In the genomic region with DNA sequence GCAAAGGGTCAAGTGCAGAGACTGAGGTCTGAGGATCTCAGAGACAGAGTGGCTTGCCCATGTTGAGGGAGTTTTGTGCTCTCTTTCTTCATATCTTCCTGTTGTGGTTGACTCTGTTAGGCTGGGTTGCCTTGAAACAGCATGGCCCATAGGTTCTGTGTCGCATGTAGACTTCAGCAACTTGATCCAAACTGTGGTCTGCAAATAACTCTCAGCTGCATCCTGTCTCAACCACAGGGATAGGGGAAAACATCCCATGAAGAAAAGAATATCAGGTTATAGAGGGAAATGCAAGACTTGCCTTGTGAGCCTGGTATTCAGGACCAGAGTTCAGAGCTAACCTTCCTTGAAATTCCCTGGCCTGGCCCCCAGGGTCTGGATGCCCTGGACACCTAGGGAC, we compare ENCODE assay signal across 25 cellular contexts.
DNase-seq lines count a peak whose midpoint lies in the region; ATAC-seq and TF ChIP-seq lines count a peak whose summit lies in the region.
"Had no signal": no experiment of that assay in that cellular context is flagged by ENCODE, and none has a peak within 500 bp of the region (broad histone marks: within the 10 kb centered on the region; RNA-seq: fewer than 3 reads in every experiment).

No MANE protein-coding gene starts in this region.

- CTCF ChIA-PET in Calu3 (lab: Charles Lee), result no interaction called here

- no peaks in the 10 kb centered on the region for H3K9me3 Mint-ChIP-seq in activated naive CD8-positive, alpha-beta T cell treated with anti-CD3 and anti-CD28 coated beads, Interleukin-2, amount 10 ng/mL, durations not matched to agents 7 days and 5 days
- H3K9me3 Mint-ChIP-seq in activated naive CD8-positive, alpha-beta T cell treated with anti-CD3 and anti-CD28 coated beads, Interleukin-2, amount 50 U/mL, for 24 hours, result no peaks in the 10 kb centered on the region
- no peaks in the 10 kb centered on the region for H3K9me3 Mint-ChIP-seq in stimulated activated effector memory CD8-positive, alpha-beta T cell treated with anti-CD3 and anti-CD28 coated beads, Interleukin-12 subunit alpha, Interleukin-12 subunit beta, amount 100 ng/mL, for 72 hours
- H3K9me3 Mint-ChIP-seq in Calu3 (ENCODE audit: low read depth, unreplicated experiment), result no peaks in the 10 kb centered on the region
- H3K9me3 Mint-ChIP-seq in HFFc6, result no peaks in the 10 kb centered on the region
- H3K9me3 Mint-ChIP-seq: central memory CD8-positive, alpha-beta T cell; stimulated activated naive B cell treated with anti-CD40 and anti-IgM and Interleukin-4, amounts not matched to agents 10 μg/mL and 1 μg/mL and 100 μg/mL, for 72 hours had no signal

- intact Hi-C loops in Calu3 (cut with micrococcal nuclease; ENCODE audit: unreplicated experiment), result no loop called here

- H3K27ac Mint-ChIP-seq in activated naive CD8-positive, alpha-beta T cell treated with anti-CD3 and anti-CD28 coated beads, Interleukin-2, amount 10 ng/mL, durations not matched to agents 7 days and 5 days, result peak overlapping the region; percentile 27
- no peak overlapping the region for H3K27ac Mint-ChIP-seq in activated naive CD8-positive, alpha-beta T cell treated with anti-CD3 and anti-CD28 coated beads, Interleukin-2, amount 50 U/mL, for 24 hours
- peak overlapping the region; percentile 63 for H3K27ac Mint-ChIP-seq in stimulated activated effector memory CD8-positive, alpha-beta T cell treated with anti-CD3 and anti-CD28 coated beads, Interleukin-12 subunit alpha, Interleukin-12 subunit beta, amount 100 ng/mL, for 72 hours
- no peak overlapping the region for H3K27ac Mint-ChIP-seq in Calu3 (ENCODE audit: unreplicated experiment)
- H3K27ac Mint-ChIP-seq in HFFc6, result no peak overlapping the region
- H3K27ac Mint-ChIP-seq: activated CD4-positive, alpha-beta T cell treated with anti-CD3 and anti-CD28 coated beads for 36 hours; stimulated activated naive B cell treated with anti-CD40 and anti-IgM and Interleukin-4, amounts not matched to agents 10 μg/mL and 1 μg/mL and 100 μg/mL, for 72 hours had no signal

- H3K9me3 ChIP-seq in Loucy (ENCODE audit: insufficient read depth, low read depth, low read length), result no peaks in the 10 kb centered on the region
- H3K9me3 ChIP-seq: Caco-2, gastroesophageal sphincter, prostate gland, suprapubic skin had no signal

- H3K36me3 Mint-ChIP-seq in activated naive CD8-positive, alpha-beta T cell treated with anti-CD3 and anti-CD28 coated beads, Interleukin-2, amount 10 ng/mL, durations not matched to agents 7 days and 5 days, result peaks cover 37% of the 10 kb centered on the region
- peaks cover 25% of the 10 kb centered on the region for H3K36me3 Mint-ChIP-seq in activated naive CD8-positive, alpha-beta T cell treated with anti-CD3 and anti-CD28 coated beads, Interleukin-2, amount 50 U/mL, for 24 hours (ENCODE audit: low read depth)
- H3K36me3 Mint-ChIP-seq in stimulated activated effector memory CD8-positive, alpha-beta T cell treated with anti-CD3 and anti-CD28 coated beads, Interleukin-12 subunit alpha, Interleukin-12 subunit beta, amount 100 ng/mL, for 72 hours, result peaks cover 98% of the 10 kb centered on the region
- H3K36me3 Mint-ChIP-seq in Calu3 (ENCODE audit: insufficient read depth, unreplicated experiment) (no peaks in the 10 kb centered on the region), HFFc6 (ENCODE audit: low read depth) (peaks cover 38% of the 10 kb centered on the region)

- no peaks in the 10 kb centered on the region for H3K27me3 ChIP-seq in Loucy (ENCODE audit: insufficient read depth, low read length, poor library complexity, severe bottlenecking)
- H3K27me3 ChIP-seq: gastroesophageal sphincter, hepatocyte, suprapubic skin had no signal

- H3K4me2 ChIP-seq in Loucy (ENCODE audit: low read depth, low read length, poor library complexity, severe bottlenecking), result peak overlapping the region; percentile 25
- H3K4me2 ChIP-seq: hepatocyte had no signal

- no TSS peak for BruUV-seq in Calu3 (replicated peaks; lab: Mats Ljungman, UMichigan)

- no peak for TF ChIP-seq CTCF in Loucy (conservative IDR thresholded peaks at IDR 0.05; ENCODE audit: low read length)
- TF ChIP-seq CTCF in choroid plexus epithelial cell (conservative IDR thresholded peaks at IDR 0.05; ENCODE audit: low read depth, low read length), result no peak
- no peak for TF ChIP-seq CTCF in Calu3 (IDR thresholded peaks at IDR 0.05; ENCODE audit: unreplicated experiment)
- TF ChIP-seq CTCF in HFFc6 (IDR thresholded peaks at IDR 0.05), result no peak

- no peak overlapping the region for H2AFZ ChIP-seq in Loucy (ENCODE audit: low read length)
- H2AFZ ChIP-seq: hepatocyte had no signal

- POLR2A ChIA-PET in activated naive CD8-positive, alpha-beta T cell treated with anti-CD3 and anti-CD28 coated beads, Interleukin-2, amount 10 ng/mL, durations not matched to agents 7 days and 5 days (lab: Charles Lee), result no interaction called here

- no peak overlapping the region for H3K4me3 Mint-ChIP-seq in activated naive CD8-positive, alpha-beta T cell treated with anti-CD3 and anti-CD28 coated beads, Interleukin-2, amount 10 ng/mL, durations not matched to agents 7 days and 5 days
- no peak overlapping the region for H3K4me3 Mint-ChIP-seq in activated naive CD8-positive, alpha-beta T cell treated with anti-CD3 and anti-CD28 coated beads, Interleukin-2, amount 50 U/mL, for 24 hours
- no peak overlapping the region for H3K4me3 Mint-ChIP-seq in stimulated activated effector memory CD8-positive, alpha-beta T cell treated with anti-CD3 and anti-CD28 coated beads, Interleukin-12 subunit alpha, Interleukin-12 subunit beta, amount 100 ng/mL, for 72 hours
- H3K4me3 Mint-ChIP-seq in Calu3 (ENCODE audit: low read depth, unreplicated experiment), result no peak overlapping the region
- H3K4me3 Mint-ChIP-seq in HFFc6, result no peak overlapping the region
- H3K4me3 Mint-ChIP-seq: activated CD4-positive, alpha-beta T cell treated with anti-CD3 and anti-CD28 coated beads for 36 hours; central memory CD8-positive, alpha-beta T cell; stimulated activated naive B cell treated with anti-CD40 and anti-IgM and Interleukin-4, amounts not matched to agents 10 μg/mL and 1 μg/mL and 100 μg/mL, for 72 hours had no signal

- no peak for DNase-seq in activated naive CD8-positive, alpha-beta T cell treated with anti-CD3 and anti-CD28 coated beads, Interleukin-2, amount 10 ng/mL, durations not matched to agents 7 days and 5 days
- DNase-seq in activated naive CD8-positive, alpha-beta T cell treated with anti-CD3 and anti-CD28 coated beads, Interleukin-2, amount 50 U/mL, for 24 hours, result no peak
- peak; percentile 51 for DNase-seq in choroid plexus epithelial cell (ENCODE audit: low read depth)
- DNase-seq in stimulated activated effector memory CD8-positive, alpha-beta T cell treated with anti-CD3 and anti-CD28 coated beads, Interleukin-12 subunit alpha, Interleukin-12 subunit beta, amount 100 ng/mL, for 72 hours (ENCODE audit: low spot score in 2 of 2), result no peak
- DNase-seq in DMS53 (lab: John Stamatoyannopoulos, UW), result no peak
- DNase-seq in Calu3, result no peak
- DNase-seq in HFFc6, result no peak
- DNase-seq: activated CD4-positive, alpha-beta T cell treated with anti-CD3 and anti-CD28 coated beads for 36 hours; activated naive CD4-positive, alpha-beta T cell treated with anti-CD3 and anti-CD28 coated beads, Interleukin-2, amount 50 U/mL, for 16 hours; aorta; Caco-2; dermis blood vessel endothelial cell; mesenchymal stem cell; MM.1S; NCI-H1417; stimulated activated CD4-positive, alpha-beta T cell treated with anti-CD3 and anti-CD28 coated beads, Interleukin-4, amount 100 ng/mL, for 4 hours; stimulated activated naive B cell treated with anti-CD40 and anti-IgM and Interleukin-4, amounts not matched to agents 10 μg/mL and 1 μg/mL and 100 μg/mL, for 72 hours had no signal

- no peaks in the 10 kb centered on the region for H3K27me3 Mint-ChIP-seq in activated naive CD8-positive, alpha-beta T cell treated with anti-CD3 and anti-CD28 coated beads, Interleukin-2, amount 10 ng/mL, durations not matched to agents 7 days and 5 days
- no peaks in the 10 kb centered on the region for H3K27me3 Mint-ChIP-seq in activated naive CD8-positive, alpha-beta T cell treated with anti-CD3 and anti-CD28 coated beads, Interleukin-2, amount 50 U/mL, for 24 hours
- peaks cover 10% of the 10 kb centered on the region for H3K27me3 Mint-ChIP-seq in Calu3 (ENCODE audit: unreplicated experiment)
- H3K27me3 Mint-ChIP-seq in HFFc6 (ENCODE audit: insufficient read depth), result no peaks in the 10 kb centered on the region
- H3K27me3 Mint-ChIP-seq: activated CD4-positive, alpha-beta T cell treated with anti-CD3 and anti-CD28 coated beads for 36 hours; central memory CD8-positive, alpha-beta T cell; stimulated activated naive B cell treated with anti-CD40 and anti-IgM and Interleukin-4, amounts not matched to agents 10 μg/mL and 1 μg/mL and 100 μg/mL, for 72 hours had no signal

- peaks cover 13% of the 10 kb centered on the region for H3K4me1 ChIP-seq in Loucy (ENCODE audit: insufficient read depth, low read length, poor library complexity, severe bottlenecking)
- H3K4me1 ChIP-seq: Caco-2, gastroesophageal sphincter, suprapubic skin had no signal

- H3K9ac ChIP-seq in Loucy (ENCODE audit: low read depth, low read length, poor library complexity, severe bottlenecking), result no peak overlapping the region

- H3K36me3 ChIP-seq in Loucy (ENCODE audit: insufficient read depth, low read length), result peaks cover 96% of the 10 kb centered on the region; the same call in 1 of the 2 replicates
- H3K36me3 ChIP-seq: prostate gland had no signal

- H3K79me2 ChIP-seq in Loucy (ENCODE audit: insufficient read depth, low read length), result peaks cover 33% of the 10 kb centered on the region; the same call in 1 of the 2 replicates
- H3K79me2 ChIP-seq: hepatocyte had no signal

- H3K4me3 ChIP-seq in Loucy (ENCODE audit: low read length, poor library complexity, severe bottlenecking) (no peak overlapping the region), choroid plexus epithelial cell (ENCODE audit: low read depth, low read length) (no peak overlapping the region)
- H3K4me3 ChIP-seq: gastroesophageal sphincter, hepatocyte, prostate gland, suprapubic skin had no signal

- H3F3A ChIP-seq in Loucy (ENCODE audit: low read depth), result no peaks in the 10 kb centered on the region

- peaks cover 10% of the 10 kb centered on the region for H4K20me1 ChIP-seq in Loucy (ENCODE audit: insufficient read depth, low read length, poor library complexity, severe bottlenecking)

- H3K9me2 ChIP-seq in Loucy (replicated peaks; ENCODE audit: low read depth, low read length), result no peaks in the 10 kb centered on the region

- peaks cover 36% of the 10 kb centered on the region for H3K4me1 Mint-ChIP-seq in activated naive CD8-positive, alpha-beta T cell treated with anti-CD3 and anti-CD28 coated beads, Interleukin-2, amount 10 ng/mL, durations not matched to agents 7 days and 5 days
- peaks cover 29% of the 10 kb centered on the region for H3K4me1 Mint-ChIP-seq in activated naive CD8-positive, alpha-beta T cell treated with anti-CD3 and anti-CD28 coated beads, Interleukin-2, amount 50 U/mL, for 24 hours
- peaks cover 55% of the 10 kb centered on the region for H3K4me1 Mint-ChIP-seq in stimulated activated effector memory CD8-positive, alpha-beta T cell treated with anti-CD3 and anti-CD28 coated beads, Interleukin-12 subunit alpha, Interleukin-12 subunit beta, amount 100 ng/mL, for 72 hours
- H3K4me1 Mint-ChIP-seq in Calu3 (ENCODE audit: low read depth, unreplicated experiment), result no peaks in the 10 kb centered on the region
- H3K4me1 Mint-ChIP-seq in HFFc6 (ENCODE audit: low read depth), result peaks cover 57% of the 10 kb centered on the region

- ATAC-seq in activated naive CD8-positive, alpha-beta T cell treated with anti-CD3 and anti-CD28 coated beads, Interleukin-2, amount 10 ng/mL, durations not matched to agents 7 days and 5 days (ENCODE audit: low read depth), result no peak
- ATAC-seq in activated naive CD8-positive, alpha-beta T cell treated with anti-CD3 and anti-CD28 coated beads, Interleukin-2, amount 50 U/mL, for 24 hours, result no peak
- ATAC-seq in stimulated activated effector memory CD8-positive, alpha-beta T cell treated with anti-CD3 and anti-CD28 coated beads, Interleukin-12 subunit alpha, Interleukin-12 subunit beta, amount 100 ng/mL, for 72 hours, result no peak
- ATAC-seq: activated CD4-positive, alpha-beta T cell treated with anti-CD3 and anti-CD28 coated beads for 36 hours; gastroesophageal sphincter; left lobe of liver; sciatic nerve; stimulated activated naive B cell treated with anti-CD40 and anti-IgM and Interleukin-4, amounts not matched to agents 10 μg/mL and 1 μg/mL and 100 μg/mL, for 72 hours had no signal

Comparison
In these comparisons a context has a peak if more than half of its experiments do, and no peak if none do; other contexts are left out.
1. H3K27ac Mint-ChIP-seq: peak in activated naive CD8-positive, alpha-beta T cell treated with anti-CD3 and anti-CD28 coated beads, Interleukin-2, amount 10 ng/mL, durations not matched to agents 7 days and 5 days (single experiment) and stimulated activated effector memory CD8-positive, alpha-beta T cell treated with anti-CD3 and anti-CD28 coated beads, Interleukin-12 subunit alpha, Interleukin-12 subunit beta, amount 100 ng/mL, for 72 hours (single experiment); none in activated naive CD8-positive, alpha-beta T cell treated with anti-CD3 and anti-CD28 coated beads, Interleukin-2, amount 50 U/mL, for 24 hours (single experiment), Calu3 (single experiment) and HFFc6 (single experiment).